27 cellular contexts compared by ENCODE assay signal in genomic region chr5:24899180-24899579, GRCh38.
A peak's percentile ranks its signal among the peaks of the same experiment; 100 is the strongest.
DNase-seq lines count a peak whose midpoint lies in the region; ATAC-seq, FAIRE-seq and TF ChIP-seq lines count a peak whose summit lies in the region.
"Had no signal": no experiment of that assay in that cellular context is flagged by ENCODE, and none has a peak within 500 bp of the region (broad histone marks: within the 10 kb centered on the region; RNA-seq: fewer than 3 reads in every experiment).

No MANE protein-coding gene starts in this region.

- peaks cover 7% of the 10 kb centered on the region; the same call in 1 of the 2 replicates for H3K4me1 ChIP-seq in MM.1S (ENCODE audit: low read length)
- H3K4me1 ChIP-seq in GM12878 (ENCODE audit: control insufficient read depth, insufficient read depth, low read length), result no peaks in the 10 kb centered on the region
- H3K4me1 ChIP-seq: gastrocnemius medialis, left ventricle myocardium inferior, upper lobe of left lung had no signal

- TF ChIP-seq RAD21 in GM12878 (IDR thresholded peaks at IDR 0.05; ENCODE audit: insufficient read depth, low read depth, low read length), result no peak

- RAD21 ChIA-PET in GM12878 (lab: Charles Lee; ENCODE audit: unreplicated experiment), result no interaction called here

- CTCF ChIA-PET in GM12878 (lab: Yijun Ruan, JAX), result no interaction called here

- no peak for FAIRE-seq in GM12878 (lab: Jason Lieb, UNC)
- FAIRE-seq: endometrium, G401.6, islet of Langerhans had no signal

- TF ChIP-seq CTCF in MM.1S (IDR thresholded peaks at IDR 0.05; ENCODE audit: low read length), result no peak
- TF ChIP-seq CTCF in GM12878 (IDR thresholded peaks at IDR 0.05 in 2 of 3, conservative IDR thresholded peaks at IDR 0.05 in 1 of 3; ENCODE audit: control insufficient read depth in 2 of 3, extremely low read depth in 1 of 3, insufficient read depth in 1 of 3, low read depth in 3 of 3, low read length in 3 of 3), result no peak

- WGBS in GM12878 (ENCODE audit: insufficient coverage, insufficient replicate concordance, low lambda C conversion rate, missing lambda C conversion rate), result 65% methylated on average over 2 of the region's 2 CpGs

- in situ Hi-C loops in GM12878 (cut with MboI), result no loop called here

- H3K27me3 ChIP-seq in MM.1S (replicated peaks; ENCODE audit: insufficient read depth, low read length) (peaks cover 59% of the 10 kb centered on the region), GM12878 (replicated peaks in 1 of 2; ENCODE audit: control insufficient read depth in 2 of 2, insufficient read depth in 2 of 2, low read length in 1 of 2) (no peaks in the 10 kb centered on the region)
- H3K27me3 ChIP-seq: gastrocnemius medialis, upper lobe of left lung had no signal

- H3K27ac ChIP-seq in MM.1S (ENCODE audit: low read length) (no peak overlapping the region), GM12878 (ENCODE audit: control insufficient read depth, insufficient read depth) (no peak overlapping the region)
- H3K27ac ChIP-seq: gastrocnemius medialis, left ventricle myocardium inferior, skin epidermis, upper lobe of left lung had no signal

- H3K9me2 ChIP-seq in MM.1S (replicated peaks; ENCODE audit: insufficient read depth, low read length), result no peaks in the 10 kb centered on the region

- H3K4me3 ChIP-seq in MM.1S (ENCODE audit: low read length), result no peak overlapping the region
- H3K4me3 ChIP-seq in GM12878, result no peak overlapping the region
- H3K4me3 ChIP-seq: gastrocnemius medialis, left ventricle myocardium inferior, skin epidermis, upper lobe of left lung had no signal

- intact Hi-C loops in GM12878 (cut with micrococcal nuclease; ENCODE audit: unreplicated experiment), result no loop called here

- no peak for TF ChIP-seq EP300 in GM12878 (IDR thresholded peaks at IDR 0.05; ENCODE audit: borderline replicate concordance in 1 of 2, control insufficient read depth in 1 of 2, low read depth in 2 of 2, low read length in 2 of 2)

- no peaks in the 10 kb centered on the region for H3K36me3 ChIP-seq in MM.1S (replicated peaks; ENCODE audit: insufficient read depth, low read length)
- no peaks in the 10 kb centered on the region for H3K36me3 ChIP-seq in GM12878 (ENCODE audit: control insufficient read depth in 2 of 2, insufficient read depth in 2 of 2, low read length in 1 of 2)
- H3K36me3 ChIP-seq: gastrocnemius medialis, left ventricle myocardium inferior, upper lobe of left lung had no signal

- H4K20me1 ChIP-seq in MM.1S (ENCODE audit: insufficient read depth, low read length) (no peaks in the 10 kb centered on the region), GM12878 (ENCODE audit: control insufficient read depth, insufficient read depth) (no peaks in the 10 kb centered on the region)

- DNase-seq in MM.1S (peak; percentile 73), SIG-M5 (lab: John Stamatoyannopoulos, UW) (peak; percentile 37), GM12878 (ENCODE audit: low read depth, low spot score) (no peak), hepatic stellate cell (ENCODE audit: low spot score) (no peak), NCI-H2196 (lab: John Stamatoyannopoulos, UW; ENCODE audit: unreplicated experiment) (no peak), activated T-cell treated with anti-CD3 and anti-CD28 coated beads for 4 hours (no peak), NCI-H69 (lab: John Stamatoyannopoulos, UW) (no peak)
- DNase-seq: anterior cingulate cortex; CD4-positive, alpha-beta memory T cell; central memory CD4-positive, alpha-beta T cell; DMS153; gastrocnemius medialis; HCEC 1CT; left ventricle myocardium inferior; midbrain; natural killer cell; NCI-H187; NCI-H2227 treated with DMSO at 0.1 percent for 48 hours; NCI-H748 treated with DMSO at 0.1 percent for 48 hours; SHP77; upper lobe of left lung had no signal

- no TSS peak for BruUV-seq in GM12878 (replicated peaks; lab: Mats Ljungman, UMichigan)

- TF ChIP-seq POLR2A in GM12878 (IDR thresholded peaks at IDR 0.05; ENCODE audit: low read depth, low read length), result no peak

- H3K4me2 ChIP-seq in MM.1S (ENCODE audit: low read depth, low read length), result peak overlapping the region; percentile 47; the same call in 1 of the 2 replicates
- H3K4me2 ChIP-seq in GM12878 (ENCODE audit: control insufficient read depth, insufficient read depth), result no peak overlapping the region

- POLR2A ChIA-PET in GM12878 (lab: Charles Lee), result no interaction called here

- no peak overlapping the region for H3K9ac ChIP-seq in MM.1S (ENCODE audit: low read length)
- no peak overlapping the region for H3K9ac ChIP-seq in GM12878 (ENCODE audit: control insufficient read depth, insufficient read depth, low read length)

- no peaks in the 10 kb centered on the region for H3K79me2 ChIP-seq in MM.1S (ENCODE audit: low read length)
- no peaks in the 10 kb centered on the region for H3K79me2 ChIP-seq in GM12878 (ENCODE audit: control insufficient read depth, insufficient read depth, low read length)

- peak; percentile 60 for ATAC-seq in GM18858 (IDR thresholded peaks at IDR 0.05; ENCODE audit: unreplicated experiment)
- no peak for ATAC-seq in GM12878
- ATAC-seq: gastrocnemius medialis, natural killer cell, WTC11 had no signal

- SMC1A ChIA-PET in GM12878 (lab: Charles Lee; ENCODE audit: uncharacterized antibody, unreplicated experiment), result no interaction called here

- H3K9me3 ChIP-seq in MM.1S (replicated peaks; ENCODE audit: insufficient read depth, low read length) (no peaks in the 10 kb centered on the region), GM12878 (replicated peaks; ENCODE audit: control insufficient read depth, insufficient read depth, low read length) (no peaks in the 10 kb centered on the region)
- H3K9me3 ChIP-seq: gastrocnemius medialis, upper lobe of left lung had no signal

- peaks cover 6% of the 10 kb centered on the region for H3F3A ChIP-seq in MM.1S (ENCODE audit: insufficient read depth, low read length)

- no peak overlapping the region for H2AFZ ChIP-seq in MM.1S (ENCODE audit: low read length)
- no peak overlapping the region for H2AFZ ChIP-seq in GM12878 (ENCODE audit: control insufficient read depth, low read depth, low read length)

TF ChIP-seq in GM12878, 131 proteins besides CTCF, POLR2A, EP300 and RAD21:
- TF ChIP-seq MLLT1 (IDR thresholded peaks at IDR 0.05) (no peak), RUNX3 (IDR thresholded peaks at IDR 0.05; ENCODE audit: low read length) (peak; percentile 23; the same call in 1 of the 2 replicates)

Comparison
In these comparisons a context has a peak if more than half of its experiments do, and no peak if none do; other contexts are left out.
1. DNase-seq: peak in MM.1S (single experiment) and SIG-M5 (single experiment); none in GM12878 (single experiment), hepatic stellate cell (single experiment), NCI-H2196 (single experiment), activated T-cell treated with anti-CD3 and anti-CD28 coated beads for 4 hours (single experiment) and NCI-H69 (single experiment).